In the genomic region with DNA sequence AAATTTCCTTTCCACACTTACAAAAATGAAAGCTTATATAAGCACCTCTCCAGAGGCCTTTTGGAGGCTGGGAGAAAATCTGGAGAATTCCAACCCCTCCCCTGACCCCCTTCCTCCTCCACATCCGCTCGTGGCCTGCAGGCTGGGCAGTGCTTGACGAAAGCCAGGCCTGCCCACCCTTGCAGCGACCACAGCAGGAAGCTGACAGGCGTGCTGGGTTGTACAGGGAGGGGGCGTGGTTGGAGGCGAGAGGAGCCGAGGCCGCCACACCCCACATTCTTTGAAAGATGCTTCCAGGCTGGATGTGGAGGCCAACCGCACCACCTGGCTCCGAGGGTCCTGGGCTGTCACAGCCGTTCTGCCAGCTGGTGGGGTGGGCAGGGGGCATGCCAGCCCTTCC, we compare ENCODE assay signal across 8 cellular contexts. TPM values are rescaled to one million over a fixed set of nuclear protein-coding genes. Genes with fewer than 3 reads are reported as not detected.
A peak's percentile ranks its signal among the peaks of the same experiment; 100 is the strongest.
DNase-seq lines count a peak whose midpoint lies in the region; ATAC-seq lines count a peak whose summit lies in the region.

No MANE protein-coding gene starts in this region.

- peaks cover 66% of the 10 kb centered on the region for H3K4me1 Mint-ChIP-seq in stimulated activated naive CD8-positive, alpha-beta T cell treated with anti-CD3 and anti-CD28 coated beads, Interleukin-15, amount 100 ng/mL, for 72 hours

- peaks cover 10% of the 10 kb centered on the region; the same call in 1 of the 2 replicates for H3K4me1 ChIP-seq in iPS-20b (ENCODE audit: insufficient read depth, low read length)

- peak; percentile 69 for ATAC-seq in stimulated activated naive CD8-positive, alpha-beta T cell treated with anti-CD3 and anti-CD28 coated beads, Interleukin-15, amount 100 ng/mL, for 72 hours
- ATAC-seq in HG02798 (IDR thresholded peaks at IDR 0.05; ENCODE audit: poor library complexity, unreplicated experiment): no peak

- peak overlapping the region; percentile 42 to 76 for H3K27ac Mint-ChIP-seq in stimulated activated naive CD8-positive, alpha-beta T cell treated with anti-CD3 and anti-CD28 coated beads, Interleukin-15, amount 100 ng/mL, for 72 hours

- no peaks in the 10 kb centered on the region for H3K27me3 Mint-ChIP-seq in stimulated activated naive CD8-positive, alpha-beta T cell treated with anti-CD3 and anti-CD28 coated beads, Interleukin-15, amount 100 ng/mL, for 72 hours

- H3K27me3 ChIP-seq in MG63 (no peaks in the 10 kb centered on the region), iPS-20b (ENCODE audit: insufficient read depth, low read length) (no peaks in the 10 kb centered on the region)

- H3K4me3 ChIP-seq in MG63 (no peak overlapping the region), iPS-20b (ENCODE audit: low read length) (0 out of 2 replicates have a peak overlapping the region, but pooled peaks have one; percentile 30)

- DNase-seq in AG08396 (ENCODE audit: low spot score) (peak; percentile 77), MG63 (peak; percentile 46), NCI-H82 (lab: John Stamatoyannopoulos, UW) (no peak), foreskin melanocyte (no peak)
- DNase-seq in stimulated activated naive CD8-positive, alpha-beta T cell treated with anti-CD3 and anti-CD28 coated beads, Interleukin-15, amount 100 ng/mL, for 72 hours: peak in 1 of 2 donors; percentile 45

- no peaks in the 10 kb centered on the region for H3K36me3 ChIP-seq in MG63
- H3K36me3 ChIP-seq in iPS-20b (ENCODE audit: insufficient read depth, low read depth, low read length): no peaks in the 10 kb centered on the region

- no peak overlapping the region for H3K9ac ChIP-seq in iPS-20b (ENCODE audit: low read depth, low read length)

- H3K9me3 ChIP-seq in MG63 (no peaks in the 10 kb centered on the region), iPS-20b (ENCODE audit: insufficient read depth, low read depth, low read length) (no peaks in the 10 kb centered on the region)

- H3K4me3 Mint-ChIP-seq in stimulated activated naive CD8-positive, alpha-beta T cell treated with anti-CD3 and anti-CD28 coated beads, Interleukin-15, amount 100 ng/mL, for 72 hours: peak overlapping the region; percentile 50 to 70

- H3K27ac ChIP-seq in angular gyrus (ENCODE audit: low read depth, low read length) (peak overlapping the region; percentile 72), iPS-20b (ENCODE audit: low read length) (no peak overlapping the region)

- H3K9me3 Mint-ChIP-seq in stimulated activated naive CD8-positive, alpha-beta T cell treated with anti-CD3 and anti-CD28 coated beads, Interleukin-15, amount 100 ng/mL, for 72 hours: no peaks in the 10 kb centered on the region

RNA-seq across cellular contexts. Expression of a gene that starts 47.8 kb away (rescaled TPM):
- total RNA-seq in MG63 (2014; rRNA removed; shearing (Covaris generic); ENCODE audit: low replicate concordance): 15.7 and 21.7 TPM in 2 replicates

Comparison
In these comparisons a context has a peak if more than half of its experiments do, and no peak if none do; other contexts are left out.
1. DNase-seq: peak in AG08396 (single experiment) and MG63 (single experiment); none in NCI-H82 (single experiment) and foreskin melanocyte (single experiment).